ENCODE assay signal across 18 cellular contexts in genomic region chr5:66851306-66851705, GRCh38.
DNase-seq lines count a peak whose midpoint lies in the region; ATAC-seq and TF ChIP-seq lines count a peak whose summit lies in the region.
"Had no signal": no experiment of that assay in that cellular context is flagged by ENCODE, and none has a peak within 500 bp of the region (broad histone marks: within the 10 kb centered on the region; RNA-seq: fewer than 3 reads in every experiment).

No MANE protein-coding gene starts in this region.

- H3K4me3 ChIP-seq in IMR-90 (ENCODE audit: insufficient read depth, low read depth, low read length) (no peak overlapping the region), mammary epithelial cell (replicated peaks in 1 of 3; ENCODE audit: insufficient read depth in 1 of 3, low read depth in 2 of 3, low read length in 3 of 3) (no peak overlapping the region), left lung (no peak overlapping the region)
- H3K4me3 ChIP-seq: BLaER1 treated with 17β-estradiol and CSF1 and Interleukin-3, amounts not matched to agents 10 nM and 100 nM had no signal

- H4K5ac ChIP-seq in IMR-90 (ENCODE audit: low read depth, low read length), result no peak overlapping the region

- no peak overlapping the region for H2AK5ac ChIP-seq in IMR-90 (ENCODE audit: low read depth, low read length)

- H3K9me3 ChIP-seq in IMR-90 (ENCODE audit: control insufficient read depth, insufficient read depth, low read length) (no peaks in the 10 kb centered on the region), mammary epithelial cell (replicated peaks; ENCODE audit: insufficient read depth, low read length) (no peaks in the 10 kb centered on the region), left lung (no peaks in the 10 kb centered on the region)
- H3K9me3 ChIP-seq: BLaER1 treated with 17β-estradiol and CSF1 and Interleukin-3, amounts not matched to agents 10 nM and 100 nM had no signal

- no peak overlapping the region for H4K8ac ChIP-seq in IMR-90 (ENCODE audit: low read depth in 2 of 2, low read length in 2 of 2)

- no peak overlapping the region for H3K27ac ChIP-seq in IMR-90 (ENCODE audit: insufficient read depth, low read length)
- H3K27ac ChIP-seq in mammary epithelial cell (ENCODE audit: insufficient read depth, low read depth, low read length), result peak overlapping the region; percentile 100
- H3K27ac ChIP-seq in left lung, result no peak overlapping the region
- H3K27ac ChIP-seq: KMS-11 had no signal

- H3K79me2 ChIP-seq in mammary epithelial cell (ENCODE audit: insufficient read depth, low read length), result peaks cover 44% of the 10 kb centered on the region

- H2BK15ac ChIP-seq in IMR-90 (ENCODE audit: low read depth, low read length), result no peak overlapping the region

- ATAC-seq in IMR-90 (ENCODE audit: low read depth) (no peak), left lung (peak; percentile 19), GM21360 (IDR thresholded peaks at IDR 0.05; ENCODE audit: unreplicated experiment) (no peak), GM21515 (IDR thresholded peaks at IDR 0.05; ENCODE audit: unreplicated experiment) (no peak)
- ATAC-seq: HCT116, Panc1, SK-N-SH treated with all-trans-retinoic acid at 6 μM for 48 hours had no signal

- H3K27me3 ChIP-seq in IMR-90 (ENCODE audit: control insufficient read depth, insufficient read depth, low read length) (no peaks in the 10 kb centered on the region; the same call in 1 of the 2 replicates), mammary epithelial cell (ENCODE audit: insufficient read depth, low read length) (no peaks in the 10 kb centered on the region), left lung (no peaks in the 10 kb centered on the region)
- H3K27me3 ChIP-seq: BLaER1 treated with 17β-estradiol and CSF1 and Interleukin-3, amounts not matched to agents 10 nM and 100 nM had no signal

- CTCF ChIA-PET in IMR-90 (lab: Yijun Ruan, JAX), result no interaction called here
- CTCF ChIA-PET in mammary epithelial cell (lab: Charles Lee; ENCODE audit: low non-redundant PET), result no interaction called here

- no peak overlapping the region for H4K91ac ChIP-seq in IMR-90 (ENCODE audit: insufficient read depth, low read depth, low read length)

- BruUV-seq in IMR-90 (replicated peaks; lab: Mats Ljungman, UMichigan) (no TSS peak), mammary epithelial cell (replicated peaks; lab: Mats Ljungman, UMichigan) (no TSS peak)

- H3K4me2 ChIP-seq in IMR-90 (ENCODE audit: low read depth, low read length), result no peak overlapping the region
- peak overlapping the region; percentile 91 for H3K4me2 ChIP-seq in mammary epithelial cell (ENCODE audit: insufficient read depth, low read depth, low read length)
- H3K4me2 ChIP-seq: KMS-11 had no signal

- H3K36me3 ChIP-seq in IMR-90 (ENCODE audit: control insufficient read depth, insufficient read depth, low read length), result no peaks in the 10 kb centered on the region
- no peaks in the 10 kb centered on the region for H3K36me3 ChIP-seq in mammary epithelial cell (ENCODE audit: insufficient read depth, low read length)
- no peaks in the 10 kb centered on the region for H3K36me3 ChIP-seq in left lung
- H3K36me3 ChIP-seq: BLaER1 treated with 17β-estradiol and CSF1 and Interleukin-3, amounts not matched to agents 10 nM and 100 nM had no signal

- no peak overlapping the region for H2AK9ac ChIP-seq in IMR-90 (replicated peaks; ENCODE audit: low read depth, low read length, poor library complexity)

- no peak for TF ChIP-seq RAD21 in IMR-90 (IDR thresholded peaks at IDR 0.05; ENCODE audit: low read length)

- H2BK120ac ChIP-seq in IMR-90 (ENCODE audit: low read depth, low read length), result no peak overlapping the region

- dilution Hi-C loops in IMR-90 (cut with HindIII; ENCODE audit: low sequenced_read_pairs, unreplicated experiment), result no loop called here
- dilution Hi-C loops in mammary epithelial cell (cut with HindIII; ENCODE audit: low sequenced_read_pairs), result no loop called here

- no peak overlapping the region for H3K23ac ChIP-seq in IMR-90 (ENCODE audit: low read depth, low read length)

- H4K20me1 ChIP-seq in IMR-90 (ENCODE audit: insufficient read depth, low read length) (no peaks in the 10 kb centered on the region), mammary epithelial cell (ENCODE audit: insufficient read depth, low read length) (no peaks in the 10 kb centered on the region)
- H4K20me1 ChIP-seq: BLaER1 treated with 17β-estradiol and CSF1 and Interleukin-3, amounts not matched to agents 10 nM and 100 nM had no signal

- H3K4ac ChIP-seq in IMR-90 (ENCODE audit: low read depth, low read length), result no peak overlapping the region

- no peak overlapping the region for H2BK20ac ChIP-seq in IMR-90 (ENCODE audit: low read depth, low read length)

- no CpG with 5 or more reads among the region's 2 CpGs for WGBS in IMR-90 (ENCODE audit: extremely low coverage in 2 of 2, insufficient read length in 1 of 2), 2 experiments
- 0% methylated on average over 2 of the region's 2 CpGs for WGBS in mammary epithelial cell (ENCODE audit: low coverage, missing lambda C conversion rate)

- no peak overlapping the region for H2BK5ac ChIP-seq in IMR-90 (ENCODE audit: low read depth, low read length, poor library complexity, severe bottlenecking)

- H3K79me1 ChIP-seq in IMR-90 (ENCODE audit: low read depth in 1 of 2, low read length in 2 of 2), result no peaks in the 10 kb centered on the region

- H3K56ac ChIP-seq in IMR-90 (ENCODE audit: extremely low read depth, insufficient read depth, low read length), result no peak overlapping the region

- no peaks in the 10 kb centered on the region for H3K9me1 ChIP-seq in IMR-90 (ENCODE audit: insufficient read depth, low read length)

- TF ChIP-seq POLR2A in IMR-90 (IDR thresholded peaks at IDR 0.05; ENCODE audit: low read depth, low read length), result no peak

- intact Hi-C loops in IMR-90 (cut with micrococcal nuclease) (no loop called here), mammary epithelial cell (cut with micrococcal nuclease) (loop anchor here (1.0 to 2.0 kb wide), 2 partner anchors 8 to 153 kb away; no protein-coding TSS in a partner anchor), left lung (cut with DNase I) (no loop called here)

- H3K18ac ChIP-seq in IMR-90 (ENCODE audit: low read depth, low read length), result no peak overlapping the region

- H2AFZ ChIP-seq in IMR-90 (replicated peaks; ENCODE audit: low read length, poor library complexity) (no peak overlapping the region), mammary epithelial cell (ENCODE audit: low read depth, low read length) (no peak overlapping the region)

- peaks cover 5% of the 10 kb centered on the region; the same call in 1 of the 2 replicates for H3K4me1 ChIP-seq in IMR-90 (ENCODE audit: control insufficient read depth, insufficient read depth, low read length)
- peaks cover 33% of the 10 kb centered on the region for H3K4me1 ChIP-seq in mammary epithelial cell (ENCODE audit: insufficient read depth, low read length)
- peaks cover 6 to 56% of the 10 kb centered on the region in 2 donors for H3K4me1 ChIP-seq in left lung

- in situ Hi-C loops in IMR-90 (cut with MboI; ENCODE audit: low sequenced_read_pairs) (no loop called here), mammary epithelial cell (cut with MboI; ENCODE audit: low sequenced_read_pairs in 2 of 2) (no loop called here)

- H3K9ac ChIP-seq in IMR-90 (ENCODE audit: low read depth, low read length), result no peak overlapping the region
- peak overlapping the region; percentile 91 for H3K9ac ChIP-seq in mammary epithelial cell (ENCODE audit: insufficient read depth, low read length)
- H3K9ac ChIP-seq: BLaER1 treated with 17β-estradiol and CSF1 and Interleukin-3, amounts not matched to agents 10 nM and 100 nM; KMS-11 had no signal

- TF ChIP-seq CTCF in IMR-90 (conservative IDR thresholded peaks at IDR 0.05; ENCODE audit: low read depth, low read length) (no peak), mammary epithelial cell (conservative IDR thresholded peaks at IDR 0.05 in 1 of 2, IDR thresholded peaks at IDR 0.05 in 1 of 2; ENCODE audit: extremely low read depth in 1 of 2, insufficient read depth in 1 of 2, low read depth in 1 of 2, low read length in 2 of 2) (no peak), left lung (IDR thresholded peaks at IDR 0.05) (no peak)

- H3K14ac ChIP-seq in IMR-90 (replicated peaks; ENCODE audit: low read depth, low read length), result no peak overlapping the region

- POLR2A ChIA-PET in IMR-90 (lab: Charles Lee; ENCODE audit: unreplicated experiment), result no interaction called here

- peak; percentile 15 for DNase-seq in IMR-90
- DNase-seq in mammary epithelial cell, result peak; percentile 52
- no peak for DNase-seq in left lung
- no peak for DNase-seq in NCI-H446 (lab: John Stamatoyannopoulos, UW)
- DNase-seq in amygdala (lab: John Stamatoyannopoulos, UW), result no peak
- DNase-seq: MM.1S, NCI-H1417, NCI-H1930, NCI-H2171, NCI-H774, Right ventricle myocardium superior had no signal

TF ChIP-seq in IMR-90, 13 proteins besides CTCF, POLR2A, EP300 and RAD21 (continues in another document):
- no peak for TF ChIP-seq BHLHE40 (IDR thresholded peaks at IDR 0.05; ENCODE audit: low read depth, low read length)
- TF ChIP-seq RCOR1 (IDR thresholded peaks at IDR 0.05; ENCODE audit: insufficient replicate concordance, low read length), result no peak
- no peak for TF ChIP-seq ELK1 (IDR thresholded peaks at IDR 0.05; ENCODE audit: borderline replicate concordance, low read depth, low read length)
- TF ChIP-seq MAFK (IDR thresholded peaks at IDR 0.05; ENCODE audit: low read depth, low read length), result no peak
- TF ChIP-seq USF2 (IDR thresholded peaks at IDR 0.05; ENCODE audit: low read depth, low read length), result no peak
- TF ChIP-seq MAZ (IDR thresholded peaks at IDR 0.05; ENCODE audit: borderline replicate concordance, low read depth, low read length), result no peak
- no peak for TF ChIP-seq FOS (IDR thresholded peaks at IDR 0.05; ENCODE audit: low read depth, low read length)
- TF ChIP-seq RFX5 (IDR thresholded peaks at IDR 0.05; ENCODE audit: low read depth, low read length), result no peak
- no peak for TF ChIP-seq SMC3 (IDR thresholded peaks at IDR 0.05; ENCODE audit: low read depth, low read length)
- no peak for TF ChIP-seq MXI1 (IDR thresholded peaks at IDR 0.05; ENCODE audit: borderline replicate concordance, low read depth, low read length)

Comparison
In these comparisons a context has a peak if more than half of its experiments do, and no peak if none do; other contexts are left out.
1. DNase-seq: peak in IMR-90 (single experiment) and mammary epithelial cell (single experiment); none in left lung (0 of 2), NCI-H446 (0 of 2) and amygdala (0 of 56).